Comparison of ENCODE assay signal across 1 cellular context in the genomic region with DNA sequence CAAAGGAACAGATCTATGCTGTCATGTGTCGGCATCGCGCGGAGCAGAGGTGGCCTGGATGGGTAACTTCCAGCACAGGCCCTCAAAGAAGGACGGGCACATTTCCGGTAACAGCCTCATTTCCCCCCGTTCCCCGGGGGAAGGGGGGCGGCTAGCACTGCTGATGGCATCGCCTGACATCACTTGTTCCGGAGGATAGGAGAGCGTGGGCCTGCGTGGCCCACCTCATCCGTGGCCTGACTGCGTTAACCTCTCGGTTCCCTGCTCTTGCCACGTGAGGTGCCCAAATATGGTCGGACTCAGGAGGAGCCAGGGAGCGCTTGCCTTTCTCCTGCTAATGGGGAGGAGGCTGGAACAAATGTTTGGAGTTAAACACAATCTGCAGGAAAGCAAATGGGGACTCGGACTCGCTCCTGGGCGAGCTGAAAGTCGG.
A peak's percentile ranks its signal among the peaks of the same experiment; 100 is the strongest.
TF ChIP-seq lines count a peak whose summit lies in the region.

A gene with protein sequence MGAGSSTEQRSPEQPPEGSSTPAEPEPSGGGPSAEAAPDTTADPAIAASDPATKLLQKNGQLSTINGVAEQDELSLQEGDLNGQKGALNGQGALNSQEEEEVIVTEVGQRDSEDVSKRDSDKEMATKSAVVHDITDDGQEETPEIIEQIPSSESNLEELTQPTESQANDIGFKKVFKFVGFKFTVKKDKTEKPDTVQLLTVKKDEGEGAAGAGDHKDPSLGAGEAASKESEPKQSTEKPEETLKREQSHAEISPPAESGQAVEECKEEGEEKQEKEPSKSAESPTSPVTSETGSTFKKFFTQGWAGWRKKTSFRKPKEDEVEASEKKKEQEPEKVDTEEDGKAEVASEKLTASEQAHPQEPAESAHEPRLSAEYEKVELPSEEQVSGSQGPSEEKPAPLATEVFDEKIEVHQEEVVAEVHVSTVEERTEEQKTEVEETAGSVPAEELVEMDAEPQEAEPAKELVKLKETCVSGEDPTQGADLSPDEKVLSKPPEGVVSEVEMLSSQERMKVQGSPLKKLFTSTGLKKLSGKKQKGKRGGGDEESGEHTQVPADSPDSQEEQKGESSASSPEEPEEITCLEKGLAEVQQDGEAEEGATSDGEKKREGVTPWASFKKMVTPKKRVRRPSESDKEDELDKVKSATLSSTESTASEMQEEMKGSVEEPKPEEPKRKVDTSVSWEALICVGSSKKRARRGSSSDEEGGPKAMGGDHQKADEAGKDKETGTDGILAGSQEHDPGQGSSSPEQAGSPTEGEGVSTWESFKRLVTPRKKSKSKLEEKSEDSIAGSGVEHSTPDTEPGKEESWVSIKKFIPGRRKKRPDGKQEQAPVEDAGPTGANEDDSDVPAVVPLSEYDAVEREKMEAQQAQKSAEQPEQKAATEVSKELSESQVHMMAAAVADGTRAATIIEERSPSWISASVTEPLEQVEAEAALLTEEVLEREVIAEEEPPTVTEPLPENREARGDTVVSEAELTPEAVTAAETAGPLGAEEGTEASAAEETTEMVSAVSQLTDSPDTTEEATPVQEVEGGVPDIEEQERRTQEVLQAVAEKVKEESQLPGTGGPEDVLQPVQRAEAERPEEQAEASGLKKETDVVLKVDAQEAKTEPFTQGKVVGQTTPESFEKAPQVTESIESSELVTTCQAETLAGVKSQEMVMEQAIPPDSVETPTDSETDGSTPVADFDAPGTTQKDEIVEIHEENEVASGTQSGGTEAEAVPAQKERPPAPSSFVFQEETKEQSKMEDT (N-terminal part only) (plus strand): TSS at position 365 of the 433 bp plus-strand sequence. CDS start 596 bp downstream, outside the sequence.

TF ChIP-seq in WTC11, 78 proteins besides CTCF, POLR2A, EP300 and RAD21 (continued from another document and continues in another):
- TF ChIP-seq, protein P1, sequence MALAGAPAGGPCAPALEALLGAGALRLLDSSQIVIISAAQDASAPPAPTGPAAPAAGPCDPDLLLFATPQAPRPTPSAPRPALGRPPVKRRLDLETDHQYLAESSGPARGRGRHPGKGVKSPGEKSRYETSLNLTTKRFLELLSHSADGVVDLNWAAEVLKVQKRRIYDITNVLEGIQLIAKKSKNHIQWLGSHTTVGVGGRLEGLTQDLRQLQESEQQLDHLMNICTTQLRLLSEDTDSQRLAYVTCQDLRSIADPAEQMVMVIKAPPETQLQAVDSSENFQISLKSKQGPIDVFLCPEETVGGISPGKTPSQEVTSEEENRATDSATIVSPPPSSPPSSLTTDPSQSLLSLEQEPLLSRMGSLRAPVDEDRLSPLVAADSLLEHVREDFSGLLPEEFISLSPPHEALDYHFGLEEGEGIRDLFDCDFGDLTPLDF (CRISPR knock-in tag; IDR thresholded peaks at IDR 0.05), result no peak
- no peak for TF ChIP-seq MXD4 (CRISPR knock-in tag; IDR thresholded peaks at IDR 0.05; ENCODE audit: borderline replicate concordance)
- no peak for TF ChIP-seq KAT7 (CRISPR knock-in tag; IDR thresholded peaks at IDR 0.05; ENCODE audit: borderline replicate concordance)
- TF ChIP-seq, protein P2, sequence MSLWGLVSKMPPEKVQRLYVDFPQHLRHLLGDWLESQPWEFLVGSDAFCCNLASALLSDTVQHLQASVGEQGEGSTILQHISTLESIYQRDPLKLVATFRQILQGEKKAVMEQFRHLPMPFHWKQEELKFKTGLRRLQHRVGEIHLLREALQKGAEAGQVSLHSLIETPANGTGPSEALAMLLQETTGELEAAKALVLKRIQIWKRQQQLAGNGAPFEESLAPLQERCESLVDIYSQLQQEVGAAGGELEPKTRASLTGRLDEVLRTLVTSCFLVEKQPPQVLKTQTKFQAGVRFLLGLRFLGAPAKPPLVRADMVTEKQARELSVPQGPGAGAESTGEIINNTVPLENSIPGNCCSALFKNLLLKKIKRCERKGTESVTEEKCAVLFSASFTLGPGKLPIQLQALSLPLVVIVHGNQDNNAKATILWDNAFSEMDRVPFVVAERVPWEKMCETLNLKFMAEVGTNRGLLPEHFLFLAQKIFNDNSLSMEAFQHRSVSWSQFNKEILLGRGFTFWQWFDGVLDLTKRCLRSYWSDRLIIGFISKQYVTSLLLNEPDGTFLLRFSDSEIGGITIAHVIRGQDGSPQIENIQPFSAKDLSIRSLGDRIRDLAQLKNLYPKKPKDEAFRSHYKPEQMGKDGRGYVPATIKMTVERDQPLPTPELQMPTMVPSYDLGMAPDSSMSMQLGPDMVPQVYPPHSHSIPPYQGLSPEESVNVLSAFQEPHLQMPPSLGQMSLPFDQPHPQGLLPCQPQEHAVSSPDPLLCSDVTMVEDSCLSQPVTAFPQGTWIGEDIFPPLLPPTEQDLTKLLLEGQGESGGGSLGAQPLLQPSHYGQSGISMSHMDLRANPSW (CRISPR knock-in tag; conservative IDR thresholded peaks at IDR 0.05; ENCODE audit: low read depth), result no peak
- TF ChIP-seq, protein P3, sequence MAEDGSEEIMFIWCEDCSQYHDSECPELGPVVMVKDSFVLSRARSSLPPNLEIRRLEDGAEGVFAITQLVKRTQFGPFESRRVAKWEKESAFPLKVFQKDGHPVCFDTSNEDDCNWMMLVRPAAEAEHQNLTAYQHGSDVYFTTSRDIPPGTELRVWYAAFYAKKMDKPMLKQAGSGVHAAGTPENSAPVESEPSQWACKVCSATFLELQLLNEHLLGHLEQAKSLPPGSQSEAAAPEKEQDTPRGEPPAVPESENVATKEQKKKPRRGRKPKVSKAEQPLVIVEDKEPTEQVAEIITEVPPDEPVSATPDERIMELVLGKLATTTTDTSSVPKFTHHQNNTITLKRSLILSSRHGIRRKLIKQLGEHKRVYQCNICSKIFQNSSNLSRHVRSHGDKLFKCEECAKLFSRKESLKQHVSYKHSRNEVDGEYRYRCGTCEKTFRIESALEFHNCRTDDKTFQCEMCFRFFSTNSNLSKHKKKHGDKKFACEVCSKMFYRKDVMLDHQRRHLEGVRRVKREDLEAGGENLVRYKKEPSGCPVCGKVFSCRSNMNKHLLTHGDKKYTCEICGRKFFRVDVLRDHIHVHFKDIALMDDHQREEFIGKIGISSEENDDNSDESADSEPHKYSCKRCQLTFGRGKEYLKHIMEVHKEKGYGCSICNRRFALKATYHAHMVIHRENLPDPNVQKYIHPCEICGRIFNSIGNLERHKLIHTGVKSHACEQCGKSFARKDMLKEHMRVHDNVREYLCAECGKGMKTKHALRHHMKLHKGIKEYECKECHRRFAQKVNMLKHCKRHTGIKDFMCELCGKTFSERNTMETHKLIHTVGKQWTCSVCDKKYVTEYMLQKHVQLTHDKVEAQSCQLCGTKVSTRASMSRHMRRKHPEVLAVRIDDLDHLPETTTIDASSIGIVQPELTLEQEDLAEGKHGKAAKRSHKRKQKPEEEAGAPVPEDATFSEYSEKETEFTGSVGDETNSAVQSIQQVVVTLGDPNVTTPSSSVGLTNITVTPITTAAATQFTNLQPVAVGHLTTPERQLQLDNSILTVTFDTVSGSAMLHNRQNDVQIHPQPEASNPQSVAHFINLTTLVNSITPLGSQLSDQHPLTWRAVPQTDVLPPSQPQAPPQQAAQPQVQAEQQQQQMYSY (CRISPR knock-in tag; IDR thresholded peaks at IDR 0.05), result peak; percentile 41; the same call in 1 of the 2 replicates
- TF ChIP-seq EMX1 (CRISPR knock-in tag; IDR thresholded peaks at IDR 0.05), result no peak
- no peak for TF ChIP-seq MYBL2 (CRISPR knock-in tag; IDR thresholded peaks at IDR 0.05)
- TF ChIP-seq NR2C2 (CRISPR knock-in tag; IDR thresholded peaks at IDR 0.05), result no peak
- TF ChIP-seq, protein P4, sequence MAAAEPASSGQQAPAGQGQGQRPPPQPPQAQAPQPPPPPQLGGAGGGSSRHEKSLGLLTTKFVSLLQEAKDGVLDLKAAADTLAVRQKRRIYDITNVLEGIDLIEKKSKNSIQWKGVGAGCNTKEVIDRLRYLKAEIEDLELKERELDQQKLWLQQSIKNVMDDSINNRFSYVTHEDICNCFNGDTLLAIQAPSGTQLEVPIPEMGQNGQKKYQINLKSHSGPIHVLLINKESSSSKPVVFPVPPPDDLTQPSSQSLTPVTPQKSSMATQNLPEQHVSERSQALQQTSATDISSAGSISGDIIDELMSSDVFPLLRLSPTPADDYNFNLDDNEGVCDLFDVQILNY (CRISPR knock-in tag; IDR thresholded peaks at IDR 0.05), result no peak
- no peak for TF ChIP-seq NR1H2 (CRISPR knock-in tag; IDR thresholded peaks at IDR 0.05)
- TF ChIP-seq ETV6 (CRISPR knock-in tag; IDR thresholded peaks at IDR 0.05), result no peak; the same call in 1 of the 2 replicates
- no peak for TF ChIP-seq GTF2I (CRISPR knock-in tag; conservative IDR thresholded peaks at IDR 0.05)
- TF ChIP-seq NFE2L1 (CRISPR knock-in tag; IDR thresholded peaks at IDR 0.05), result no peak
- no peak for TF ChIP-seq ZNF219 (CRISPR knock-in tag; IDR thresholded peaks at IDR 0.05; ENCODE audit: borderline replicate concordance)
- TF ChIP-seq ZNF121 (CRISPR knock-in tag; IDR thresholded peaks at IDR 0.05), result no peak
- TF ChIP-seq, protein P5, sequence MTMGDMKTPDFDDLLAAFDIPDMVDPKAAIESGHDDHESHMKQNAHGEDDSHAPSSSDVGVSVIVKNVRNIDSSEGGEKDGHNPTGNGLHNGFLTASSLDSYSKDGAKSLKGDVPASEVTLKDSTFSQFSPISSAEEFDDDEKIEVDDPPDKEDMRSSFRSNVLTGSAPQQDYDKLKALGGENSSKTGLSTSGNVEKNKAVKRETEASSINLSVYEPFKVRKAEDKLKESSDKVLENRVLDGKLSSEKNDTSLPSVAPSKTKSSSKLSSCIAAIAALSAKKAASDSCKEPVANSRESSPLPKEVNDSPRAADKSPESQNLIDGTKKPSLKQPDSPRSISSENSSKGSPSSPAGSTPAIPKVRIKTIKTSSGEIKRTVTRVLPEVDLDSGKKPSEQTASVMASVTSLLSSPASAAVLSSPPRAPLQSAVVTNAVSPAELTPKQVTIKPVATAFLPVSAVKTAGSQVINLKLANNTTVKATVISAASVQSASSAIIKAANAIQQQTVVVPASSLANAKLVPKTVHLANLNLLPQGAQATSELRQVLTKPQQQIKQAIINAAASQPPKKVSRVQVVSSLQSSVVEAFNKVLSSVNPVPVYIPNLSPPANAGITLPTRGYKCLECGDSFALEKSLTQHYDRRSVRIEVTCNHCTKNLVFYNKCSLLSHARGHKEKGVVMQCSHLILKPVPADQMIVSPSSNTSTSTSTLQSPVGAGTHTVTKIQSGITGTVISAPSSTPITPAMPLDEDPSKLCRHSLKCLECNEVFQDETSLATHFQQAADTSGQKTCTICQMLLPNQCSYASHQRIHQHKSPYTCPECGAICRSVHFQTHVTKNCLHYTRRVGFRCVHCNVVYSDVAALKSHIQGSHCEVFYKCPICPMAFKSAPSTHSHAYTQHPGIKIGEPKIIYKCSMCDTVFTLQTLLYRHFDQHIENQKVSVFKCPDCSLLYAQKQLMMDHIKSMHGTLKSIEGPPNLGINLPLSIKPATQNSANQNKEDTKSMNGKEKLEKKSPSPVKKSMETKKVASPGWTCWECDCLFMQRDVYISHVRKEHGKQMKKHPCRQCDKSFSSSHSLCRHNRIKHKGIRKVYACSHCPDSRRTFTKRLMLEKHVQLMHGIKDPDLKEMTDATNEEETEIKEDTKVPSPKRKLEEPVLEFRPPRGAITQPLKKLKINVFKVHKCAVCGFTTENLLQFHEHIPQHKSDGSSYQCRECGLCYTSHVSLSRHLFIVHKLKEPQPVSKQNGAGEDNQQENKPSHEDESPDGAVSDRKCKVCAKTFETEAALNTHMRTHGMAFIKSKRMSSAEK (CRISPR knock-in tag; IDR thresholded peaks at IDR 0.05; ENCODE audit: borderline replicate concordance), result no peak
- TF ChIP-seq, protein P6, sequence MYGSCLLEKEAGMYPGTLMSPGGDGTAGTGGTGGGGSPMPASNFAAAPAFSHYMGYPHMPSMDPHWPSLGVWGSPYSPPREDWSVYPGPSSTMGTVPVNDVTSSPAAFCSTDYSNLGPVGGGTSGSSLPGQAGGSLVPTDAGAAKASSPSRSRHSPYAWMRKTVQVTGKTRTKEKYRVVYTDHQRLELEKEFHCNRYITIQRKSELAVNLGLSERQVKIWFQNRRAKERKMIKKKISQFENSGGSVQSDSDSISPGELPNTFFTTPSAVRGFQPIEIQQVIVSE (CRISPR knock-in tag; IDR thresholded peaks at IDR 0.05; ENCODE audit: borderline replicate concordance), result no peak
- TF ChIP-seq, protein P7, sequence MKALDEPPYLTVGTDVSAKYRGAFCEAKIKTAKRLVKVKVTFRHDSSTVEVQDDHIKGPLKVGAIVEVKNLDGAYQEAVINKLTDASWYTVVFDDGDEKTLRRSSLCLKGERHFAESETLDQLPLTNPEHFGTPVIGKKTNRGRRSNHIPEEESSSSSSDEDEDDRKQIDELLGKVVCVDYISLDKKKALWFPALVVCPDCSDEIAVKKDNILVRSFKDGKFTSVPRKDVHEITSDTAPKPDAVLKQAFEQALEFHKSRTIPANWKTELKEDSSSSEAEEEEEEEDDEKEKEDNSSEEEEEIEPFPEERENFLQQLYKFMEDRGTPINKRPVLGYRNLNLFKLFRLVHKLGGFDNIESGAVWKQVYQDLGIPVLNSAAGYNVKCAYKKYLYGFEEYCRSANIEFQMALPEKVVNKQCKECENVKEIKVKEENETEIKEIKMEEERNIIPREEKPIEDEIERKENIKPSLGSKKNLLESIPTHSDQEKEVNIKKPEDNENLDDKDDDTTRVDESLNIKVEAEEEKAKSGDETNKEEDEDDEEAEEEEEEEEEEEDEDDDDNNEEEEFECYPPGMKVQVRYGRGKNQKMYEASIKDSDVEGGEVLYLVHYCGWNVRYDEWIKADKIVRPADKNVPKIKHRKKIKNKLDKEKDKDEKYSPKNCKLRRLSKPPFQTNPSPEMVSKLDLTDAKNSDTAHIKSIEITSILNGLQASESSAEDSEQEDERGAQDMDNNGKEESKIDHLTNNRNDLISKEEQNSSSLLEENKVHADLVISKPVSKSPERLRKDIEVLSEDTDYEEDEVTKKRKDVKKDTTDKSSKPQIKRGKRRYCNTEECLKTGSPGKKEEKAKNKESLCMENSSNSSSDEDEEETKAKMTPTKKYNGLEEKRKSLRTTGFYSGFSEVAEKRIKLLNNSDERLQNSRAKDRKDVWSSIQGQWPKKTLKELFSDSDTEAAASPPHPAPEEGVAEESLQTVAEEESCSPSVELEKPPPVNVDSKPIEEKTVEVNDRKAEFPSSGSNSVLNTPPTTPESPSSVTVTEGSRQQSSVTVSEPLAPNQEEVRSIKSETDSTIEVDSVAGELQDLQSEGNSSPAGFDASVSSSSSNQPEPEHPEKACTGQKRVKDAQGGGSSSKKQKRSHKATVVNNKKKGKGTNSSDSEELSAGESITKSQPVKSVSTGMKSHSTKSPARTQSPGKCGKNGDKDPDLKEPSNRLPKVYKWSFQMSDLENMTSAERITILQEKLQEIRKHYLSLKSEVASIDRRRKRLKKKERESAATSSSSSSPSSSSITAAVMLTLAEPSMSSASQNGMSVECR (CRISPR knock-in tag; IDR thresholded peaks at IDR 0.05; ENCODE audit: borderline replicate concordance), result no peak
- TF ChIP-seq, protein P8, sequence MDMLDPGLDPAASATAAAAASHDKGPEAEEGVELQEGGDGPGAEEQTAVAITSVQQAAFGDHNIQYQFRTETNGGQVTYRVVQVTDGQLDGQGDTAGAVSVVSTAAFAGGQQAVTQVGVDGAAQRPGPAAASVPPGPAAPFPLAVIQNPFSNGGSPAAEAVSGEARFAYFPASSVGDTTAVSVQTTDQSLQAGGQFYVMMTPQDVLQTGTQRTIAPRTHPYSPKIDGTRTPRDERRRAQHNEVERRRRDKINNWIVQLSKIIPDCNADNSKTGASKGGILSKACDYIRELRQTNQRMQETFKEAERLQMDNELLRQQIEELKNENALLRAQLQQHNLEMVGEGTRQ (CRISPR knock-in tag; IDR thresholded peaks at IDR 0.05), result peak; percentile 44; the same call in 1 of the 2 replicates
- no peak for TF ChIP-seq OVOL2 (CRISPR knock-in tag; IDR thresholded peaks at IDR 0.05; ENCODE audit: borderline replicate concordance)
- TF ChIP-seq TEAD4 (CRISPR knock-in tag; IDR thresholded peaks at IDR 0.05), result no peak
- no peak for TF ChIP-seq JUN (CRISPR knock-in tag; IDR thresholded peaks at IDR 0.05)
- TF ChIP-seq, protein P9, sequence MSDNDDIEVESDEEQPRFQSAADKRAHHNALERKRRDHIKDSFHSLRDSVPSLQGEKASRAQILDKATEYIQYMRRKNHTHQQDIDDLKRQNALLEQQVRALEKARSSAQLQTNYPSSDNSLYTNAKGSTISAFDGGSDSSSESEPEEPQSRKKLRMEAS (CRISPR knock-in tag; IDR thresholded peaks at IDR 0.05), result peak; percentile 66; the same call in 1 of the 2 replicates
